Comparison of ENCODE assay signal across 9 cellular contexts in the genomic region with DNA sequence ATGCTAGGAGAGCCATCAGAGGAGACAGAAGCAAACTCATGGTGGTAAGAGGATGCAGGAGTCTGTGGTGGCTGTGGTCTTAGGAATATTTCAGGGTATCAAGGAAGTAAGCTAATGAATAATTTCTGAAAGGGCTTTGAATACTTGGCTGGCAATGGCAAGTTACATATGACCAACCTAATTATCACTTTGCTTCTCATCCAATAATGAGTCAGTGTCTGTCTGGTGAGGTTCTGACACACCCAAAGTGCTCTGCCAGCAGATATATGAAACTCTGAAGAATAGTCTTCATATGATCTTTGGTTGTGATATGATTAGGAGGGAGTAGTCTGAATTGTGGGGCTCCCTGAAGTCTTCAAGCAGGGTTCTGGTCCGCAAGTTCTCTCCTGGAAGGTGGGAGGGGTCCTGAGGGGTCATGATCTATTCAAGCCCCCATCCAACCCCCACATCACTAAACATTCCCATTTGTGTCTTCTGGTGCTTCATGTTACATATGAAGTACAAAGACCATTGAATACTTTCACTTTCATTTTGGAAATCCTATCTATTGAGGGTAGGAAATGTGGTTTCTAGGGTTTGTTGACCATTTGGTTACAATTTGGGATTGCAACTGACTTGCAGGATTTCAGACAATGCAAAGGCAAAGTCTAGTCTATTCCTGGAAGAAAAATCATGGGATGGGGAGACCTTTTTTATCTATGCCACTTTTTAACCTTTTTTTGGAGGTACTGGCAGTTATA.
DNase-seq lines count a peak whose midpoint lies in the region; ATAC-seq and TF ChIP-seq lines count a peak whose summit lies in the region.
"Had no signal": no experiment of that assay in that cellular context is flagged by ENCODE, and none has a peak within 500 bp of the region (broad histone marks: within the 10 kb centered on the region; RNA-seq: fewer than 3 reads in every experiment).

No MANE protein-coding gene starts in this region.

- H3K9ac ChIP-seq in SK-N-MC (ENCODE audit: insufficient read length): no peak overlapping the region

- H3K27ac ChIP-seq in SK-N-MC (no peak overlapping the region), spleen (no peak overlapping the region), gastroesophageal sphincter (no peak overlapping the region)

- DNase-seq in AG10803 (ENCODE audit: low read depth) (peak; percentile 51), SK-N-MC (ENCODE audit: low read depth, low spot score) (no peak), spleen (no peak), Right ventricle myocardium inferior (ENCODE audit: missing footprints) (no peak)

- H3K4me3 ChIP-seq in AG10803 (ENCODE audit: low read length) (no peak overlapping the region), SK-N-MC (peak overlapping the region; percentile 17), spleen (peak overlapping the region in 1 of 8 donors; percentile 43), gastroesophageal sphincter (no peak overlapping the region)

- H3K27me3 ChIP-seq in spleen (replicated peaks in 1 of 7) (no peaks in the 10 kb centered on the region), gastroesophageal sphincter (no peaks in the 10 kb centered on the region)

- no peak for TF ChIP-seq EP300 in gastroesophageal sphincter (IDR thresholded peaks at IDR 0.05)

- no peaks in the 10 kb centered on the region for H3K36me3 ChIP-seq in SK-N-MC (ENCODE audit: insufficient read depth, low read length)
- H3K36me3 ChIP-seq in spleen: no peaks in the 10 kb centered on the region
- no peaks in the 10 kb centered on the region for H3K36me3 ChIP-seq in gastroesophageal sphincter

- WGBS in spleen, 5 donors: 68 to 100% (median 84%) methylated on average over 1 of the region's 1 CpG
- 78 to 83% methylated on average over 1 of the region's 1 CpG for WGBS in gastroesophageal sphincter (ENCODE audit: low coverage in 1 of 2), 2 donors

- H3K9me3 ChIP-seq in SK-N-MC (ENCODE audit: low read depth, low read length): no peaks in the 10 kb centered on the region
- H3K9me3 ChIP-seq in spleen: no peaks in the 10 kb centered on the region
- H3K9me3 ChIP-seq in gastroesophageal sphincter: no peaks in the 10 kb centered on the region

- intact Hi-C loops in spleen (cut with DNase I; ENCODE audit: low total_unique reads) (no loop called here), Right ventricle myocardium inferior (cut with DNase I) (no loop called here)

- TF ChIP-seq CTCF in AG10803 (conservative IDR thresholded peaks at IDR 0.05; ENCODE audit: low read length) (no peak), spleen (IDR thresholded peaks at IDR 0.05 in 8 of 11, conservative IDR thresholded peaks at IDR 0.05 in 3 of 11) (no peak), gastroesophageal sphincter (IDR thresholded peaks at IDR 0.05) (no peak)

- TF ChIP-seq POLR2A in spleen (IDR thresholded peaks at IDR 0.05) (no peak), gastroesophageal sphincter (IDR thresholded peaks at IDR 0.05) (no peak)

- H3K4me1 ChIP-seq in spleen: peaks cover 0 to 42% (median 8%) of the 10 kb centered on the region in 6 donors
- H3K4me1 ChIP-seq in gastroesophageal sphincter: peaks cover 0 to 7% (median 0%) of the 10 kb centered on the region in 3 donors

- peak; percentile 67 for ATAC-seq in GM21360 (IDR thresholded peaks at IDR 0.05; ENCODE audit: unreplicated experiment)
- peak; percentile 75 for ATAC-seq in esophagus mucosa
- no peak for ATAC-seq in GM19467 (IDR thresholded peaks at IDR 0.05; ENCODE audit: unreplicated experiment)
- ATAC-seq in gastroesophageal sphincter: no peak
- ATAC-seq in Right ventricle myocardium inferior: no peak
- ATAC-seq: Panc1 had no signal

Comparison
In these comparisons a context has a peak if more than half of its experiments do, and no peak if none do; other contexts are left out.
1. ATAC-seq: peak in GM21360 (single experiment) and esophagus mucosa (single experiment); none in GM19467 (single experiment), gastroesophageal sphincter (single experiment) and Right ventricle myocardium inferior (single experiment).